Comparison of ENCODE assay signal across 15 cellular contexts in genomic region chr2:198762456-198762855, GRCh38.
"Had no signal": no experiment of that assay in that cellular context is flagged by ENCODE, and none has a peak within 500 bp of the region (broad histone marks: within the 10 kb centered on the region; RNA-seq: fewer than 3 reads in every experiment).

No MANE protein-coding gene starts in this region.

- H3K27ac Mint-ChIP-seq: activated B cell treated with CpG ODN at 0.5 μM for 24 hours, nephron progenitor cell had no signal

- H3K9me3 Mint-ChIP-seq: activated B cell treated with CpG ODN at 0.5 μM for 24 hours, brain, nephron progenitor cell had no signal

- H3K36me3 Mint-ChIP-seq: brain had no signal

- H3K9me3 ChIP-seq: left ventricle myocardium inferior, upper lobe of right lung had no signal

- ATAC-seq: stimulated activated naive CD8-positive, alpha-beta T cell treated with anti-CD3 and anti-CD28 coated beads, Interleukin-15, Interleukin-2, amounts not matched to agents 100 U/mL and 50 U/mL, for 24 hours; upper lobe of right lung had no signal

- H3K27me3 Mint-ChIP-seq: activated B cell treated with CpG ODN at 0.5 μM for 24 hours; central memory CD8-positive, alpha-beta T cell had no signal

- FAIRE-seq: kidney had no signal

- DNase-seq: activated B cell treated with CpG ODN at 0.5 μM for 24 hours; activated CD4-positive, alpha-beta T cell treated with anti-CD3 and anti-CD28 coated beads, Interleukin-2, amount 50 U/mL, for 1 hour; activated naive CD4-positive, alpha-beta T cell treated with anti-CD3 and anti-CD28 coated beads, Interleukin-2, amount 50 U/mL, for 16 hours; activated T-cell treated with anti-CD3 and anti-CD28 coated beads, Interleukin-2, amount 50 U/mL, for 1 hour; effector memory CD4-positive, alpha-beta T cell; kidney; left ventricle myocardium inferior; mesenchymal stem cell; nephron progenitor cell; stimulated activated CD4-positive, alpha-beta T cell treated with anti-CD3 and anti-CD28 coated beads, Interleukin-2, amount 100 ng/mL, for 48 hours; stimulated activated naive CD8-positive, alpha-beta T cell treated with anti-CD3 and anti-CD28 coated beads, Interleukin-15, Interleukin-2, amounts not matched to agents 100 U/mL and 50 U/mL, for 24 hours; T1000; upper lobe of right lung had no signal

- H3K4me3 Mint-ChIP-seq: activated B cell treated with CpG ODN at 0.5 μM for 24 hours; brain; central memory CD8-positive, alpha-beta T cell; nephron progenitor cell had no signal

- H3K4me1 Mint-ChIP-seq: activated B cell treated with CpG ODN at 0.5 μM for 24 hours; brain; central memory CD8-positive, alpha-beta T cell had no signal

- H3K27me3 ChIP-seq: upper lobe of right lung had no signal

- H3K4me1 ChIP-seq: left ventricle myocardium inferior, upper lobe of right lung had no signal

- H3K36me3 ChIP-seq: left ventricle myocardium inferior, upper lobe of right lung had no signal

- H3K4me3 ChIP-seq: left ventricle myocardium inferior, upper lobe of right lung had no signal

- H3K27ac ChIP-seq: left ventricle myocardium inferior, upper lobe of right lung had no signal
